8 cellular contexts compared by ENCODE assay signal in the genomic region with DNA sequence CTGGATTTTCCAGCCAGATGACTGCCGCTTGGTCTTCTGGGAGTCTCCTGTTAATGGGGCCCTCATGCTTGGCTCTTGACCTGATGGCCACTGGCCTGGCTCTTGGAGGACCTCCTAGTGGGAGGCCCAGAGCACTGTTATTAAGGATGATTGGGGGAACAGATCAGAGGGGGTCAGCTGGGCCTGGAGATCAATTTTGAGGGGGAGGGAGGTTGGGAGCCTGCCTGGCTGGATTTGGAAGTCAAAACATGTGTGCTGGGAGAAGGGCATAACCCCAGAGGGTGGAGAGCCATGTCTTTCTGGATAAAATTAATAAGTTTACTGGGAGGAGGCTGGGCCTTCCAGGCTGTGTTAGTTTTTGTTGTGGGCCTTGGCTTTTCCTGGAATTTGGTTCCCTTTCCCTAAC. TPM values are rescaled to one million over a fixed set of nuclear protein-coding genes. Genes with fewer than 3 reads are reported as not detected.
DNase-seq lines count a peak whose midpoint lies in the region; ATAC-seq and TF ChIP-seq lines count a peak whose summit lies in the region.

No MANE protein-coding gene starts in this region.

- no peak for DNase-seq in RWPE1 (ENCODE audit: low spot score)
- DNase-seq in esophagus squamous epithelium (lab: John Stamatoyannopoulos, UW): no peak
- no peak for DNase-seq in osteocyte (ENCODE audit: extremely low spot score, unreplicated experiment)
- no peak for DNase-seq in HEK293T (ENCODE audit: extremely low spot score)
- DNase-seq in inferior parietal cortex (ENCODE audit: extremely low spot score): no peak
- no peak for DNase-seq in GF-D8 (lab: John Stamatoyannopoulos, UW)

- no peaks in the 10 kb centered on the region for H4K20me1 ChIP-seq in BLaER1

- H3K27ac ChIP-seq in BLaER1 (no peak overlapping the region), RWPE1 (peak overlapping the region; percentile 99), esophagus squamous epithelium (peak overlapping the region; percentile 55 to 91 (median 90))

- 57 to 86% methylated on average over 1 of the region's 1 CpG for WGBS in esophagus squamous epithelium, 2 donors

- H3K4me1 Mint-ChIP-seq in osteocyte (ENCODE audit: unreplicated experiment): peaks cover 17% of the 10 kb centered on the region

- H3K4me1 ChIP-seq in BLaER1 (peaks cover 23% of the 10 kb centered on the region), esophagus squamous epithelium (peaks cover 0 to 36% (median 10%) of the 10 kb centered on the region in 3 donors)

- H3K27me3 ChIP-seq in BLaER1 (no peaks in the 10 kb centered on the region), esophagus squamous epithelium (no peaks in the 10 kb centered on the region)

- H3K36me3 ChIP-seq in BLaER1 (0 out of 2 replicates have a peak, but pooled peaks cover 4% of the 10 kb centered on the region), esophagus squamous epithelium (peaks cover 0 to 5% (median 0%) of the 10 kb centered on the region in 3 donors)

- CTCF ChIA-PET in RWPE1 (lab: Yijun Ruan, JAX) (interaction anchor here (0.6 to 1.0 kb wide), 3 partner anchors 13 to 173 kb away, joined by 3 to 7 read pairs (median 3); no protein-coding TSS in a partner anchor), HEK293T (lab: Yijun Ruan, JAX) (interaction anchor here (0.5 kb wide), 1 partner anchor 11 kb away, joined by 3 read pairs; no protein-coding TSS in a partner anchor)

- TF ChIP-seq POLR2A in esophagus squamous epithelium (IDR thresholded peaks at IDR 0.05): no peak

- H3K4me3 Mint-ChIP-seq in osteocyte (ENCODE audit: unreplicated experiment): peak overlapping the region; percentile 77

- POLR2A ChIA-PET in RWPE1 (lab: Yijun Ruan, JAX; ENCODE audit: low non-redundant PET): no interaction called here
- POLR2A ChIA-PET in HEK293T (lab: Yijun Ruan, JAX): no interaction called here

- peaks cover 5% of the 10 kb centered on the region for H3K9me3 Mint-ChIP-seq in osteocyte (ENCODE audit: unreplicated experiment)

- peaks cover 6% of the 10 kb centered on the region for H3K36me3 Mint-ChIP-seq in osteocyte (ENCODE audit: unreplicated experiment)

- no peak overlapping the region for H3K9ac ChIP-seq in BLaER1

- TF ChIP-seq CTCF in RWPE1 (conservative IDR thresholded peaks at IDR 0.05; ENCODE audit: low read depth) (no peak), esophagus squamous epithelium (IDR thresholded peaks at IDR 0.05) (no peak), osteocyte (IDR thresholded peaks at IDR 0.05) (no peak)

- peak overlapping the region; percentile 64 for H3K27ac Mint-ChIP-seq in osteocyte (ENCODE audit: unreplicated experiment)

- H3K9me3 ChIP-seq in BLaER1 (peaks cover 6% of the 10 kb centered on the region), esophagus squamous epithelium (no peaks in the 10 kb centered on the region)

- ATAC-seq in HG02840 (IDR thresholded peaks at IDR 0.05; ENCODE audit: low FRiP score, unreplicated experiment): no peak

- intact Hi-C loops in esophagus squamous epithelium (cut with DNase I): loop anchor here (10.0 kb wide), 2 partner anchors 397 to 513 kb away; a partner anchor contains a TSS

- H3K27me3 Mint-ChIP-seq in osteocyte (ENCODE audit: unreplicated experiment): no peaks in the 10 kb centered on the region

- no peak overlapping the region for H3K4me3 ChIP-seq in BLaER1
- no peak overlapping the region for H3K4me3 ChIP-seq in esophagus squamous epithelium

- peak overlapping the region; percentile 86; the same call in 1 of the 2 replicates for H3K4me2 ChIP-seq in BLaER1

TF ChIP-seq in HEK293T, 16 proteins besides CTCF, POLR2A, EP300 and RAD21:
- TF ChIP-seq FOXM1 (IDR thresholded peaks at IDR 0.05; ENCODE audit: borderline replicate concordance) (no peak), NFRKB (IDR thresholded peaks at IDR 0.05) (no peak), HDGF (IDR thresholded peaks at IDR 0.05; ENCODE audit: borderline replicate concordance) (no peak), ARNT (IDR thresholded peaks at IDR 0.05) (no peak), SUZ12 (IDR thresholded peaks at IDR 0.05) (no peak), LEF1 (IDR thresholded peaks at IDR 0.05; ENCODE audit: borderline replicate concordance) (no peak), ZNF384 (IDR thresholded peaks at IDR 0.05) (no peak), ELF4 (IDR thresholded peaks at IDR 0.05) (no peak), L3MBTL2 (conservative IDR thresholded peaks at IDR 0.05) (no peak), FOXA1 (IDR thresholded peaks at IDR 0.05) (no peak)
- TF ChIP-seq, protein P1, sequence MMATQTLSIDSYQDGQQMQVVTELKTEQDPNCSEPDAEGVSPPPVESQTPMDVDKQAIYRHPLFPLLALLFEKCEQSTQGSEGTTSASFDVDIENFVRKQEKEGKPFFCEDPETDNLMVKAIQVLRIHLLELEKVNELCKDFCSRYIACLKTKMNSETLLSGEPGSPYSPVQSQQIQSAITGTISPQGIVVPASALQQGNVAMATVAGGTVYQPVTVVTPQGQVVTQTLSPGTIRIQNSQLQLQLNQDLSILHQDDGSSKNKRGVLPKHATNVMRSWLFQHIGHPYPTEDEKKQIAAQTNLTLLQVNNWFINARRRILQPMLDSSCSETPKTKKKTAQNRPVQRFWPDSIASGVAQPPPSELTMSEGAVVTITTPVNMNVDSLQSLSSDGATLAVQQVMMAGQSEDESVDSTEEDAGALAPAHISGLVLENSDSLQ (IDR thresholded peaks at IDR 0.05): no peak

RNA-seq across cellular contexts. Expression of a gene that starts 1.3 kb away (rescaled TPM):
- total RNA-seq in esophagus squamous epithelium: 10 to 100 TPM in 1 of 4 donors, 1 to 10 TPM in 3; 6.0 to 18.1 (median 9.3) TPM
- 9.1 TPM in 2 replicates for total RNA-seq in osteocyte
